ENCODE assay signal across 1 cellular context in genomic region chr15:64095795-64096485, GRCh38.
A peak's percentile ranks its signal among the peaks of the same experiment; 100 is the strongest.
TF ChIP-seq lines count a peak whose summit lies in the region.

TSS of gene SNX1 (plus strand) at chr15:64095982. CDS start at chr15:64096014, 32 bp downstream.

TF ChIP-seq in HepG2, 621 proteins besides CTCF, POLR2A, EP300 and RAD21 (continued from another document and continues in another):
- no peak for TF ChIP-seq ZNF407 (CRISPR knock-in tag; IDR thresholded peaks at IDR 0.05; ENCODE audit: not compliant biosample characterization)
- TF ChIP-seq EEA1 (CRISPR knock-in tag; IDR thresholded peaks at IDR 0.05; ENCODE audit: borderline replicate concordance), result no peak
- peak; percentile 91 for TF ChIP-seq RBFOX2 (IDR thresholded peaks at IDR 0.05; ENCODE audit: low read depth, low read length)
- peak; percentile 88 for TF ChIP-seq ZNF776 (CRISPR knock-in tag; IDR thresholded peaks at IDR 0.05)
- peak; percentile 75 for TF ChIP-seq CCAR2 (optimal IDR thresholded peaks at IDR 0.05; ENCODE audit: low read depth, low read length)
- no peak for TF ChIP-seq PRDM15 (CRISPR knock-in tag; IDR thresholded peaks at IDR 0.05)
- TF ChIP-seq ZNF7 (CRISPR knock-in tag; IDR thresholded peaks at IDR 0.05), result 0 out of 2 replicates have a peak, but pooled peaks have one; percentile 53
- TF ChIP-seq, protein P1, sequence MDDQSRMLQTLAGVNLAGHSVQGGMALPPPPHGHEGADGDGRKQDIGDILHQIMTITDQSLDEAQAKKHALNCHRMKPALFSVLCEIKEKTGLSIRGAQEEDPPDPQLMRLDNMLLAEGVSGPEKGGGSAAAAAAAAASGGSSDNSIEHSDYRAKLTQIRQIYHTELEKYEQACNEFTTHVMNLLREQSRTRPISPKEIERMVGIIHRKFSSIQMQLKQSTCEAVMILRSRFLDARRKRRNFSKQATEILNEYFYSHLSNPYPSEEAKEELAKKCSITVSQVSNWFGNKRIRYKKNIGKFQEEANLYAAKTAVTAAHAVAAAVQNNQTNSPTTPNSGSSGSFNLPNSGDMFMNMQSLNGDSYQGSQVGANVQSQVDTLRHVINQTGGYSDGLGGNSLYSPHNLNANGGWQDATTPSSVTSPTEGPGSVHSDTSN (CRISPR knock-in tag; IDR thresholded peaks at IDR 0.05; ENCODE audit: borderline replicate concordance), result no peak
- TF ChIP-seq ZFAT (CRISPR knock-in tag; conservative IDR thresholded peaks at IDR 0.05), result no peak
- no peak; the same call in 1 of the 2 replicates for TF ChIP-seq KLF12 (CRISPR knock-in tag; IDR thresholded peaks at IDR 0.05; ENCODE audit: borderline replicate concordance)
- TF ChIP-seq SKI (IDR thresholded peaks at IDR 0.05; ENCODE audit: partially characterized antibody), result peak; percentile 12
- peak; percentile 76 for TF ChIP-seq NFRKB (IDR thresholded peaks at IDR 0.05)
- TF ChIP-seq, protein P2, sequence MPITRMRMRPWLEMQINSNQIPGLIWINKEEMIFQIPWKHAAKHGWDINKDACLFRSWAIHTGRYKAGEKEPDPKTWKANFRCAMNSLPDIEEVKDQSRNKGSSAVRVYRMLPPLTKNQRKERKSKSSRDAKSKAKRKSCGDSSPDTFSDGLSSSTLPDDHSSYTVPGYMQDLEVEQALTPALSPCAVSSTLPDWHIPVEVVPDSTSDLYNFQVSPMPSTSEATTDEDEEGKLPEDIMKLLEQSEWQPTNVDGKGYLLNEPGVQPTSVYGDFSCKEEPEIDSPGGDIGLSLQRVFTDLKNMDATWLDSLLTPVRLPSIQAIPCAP (CRISPR knock-in tag; IDR thresholded peaks at IDR 0.05; ENCODE audit: low read depth), result no peak
- TF ChIP-seq HDAC2 (CRISPR knock-in tag; IDR thresholded peaks at IDR 0.05), result peak; percentile 86
- TF ChIP-seq ZBTB2 (CRISPR knock-in tag; IDR thresholded peaks at IDR 0.05; ENCODE audit: low read depth), result 0 out of 2 replicates have a peak, but pooled peaks have one; percentile 35
- TF ChIP-seq, protein P3, sequence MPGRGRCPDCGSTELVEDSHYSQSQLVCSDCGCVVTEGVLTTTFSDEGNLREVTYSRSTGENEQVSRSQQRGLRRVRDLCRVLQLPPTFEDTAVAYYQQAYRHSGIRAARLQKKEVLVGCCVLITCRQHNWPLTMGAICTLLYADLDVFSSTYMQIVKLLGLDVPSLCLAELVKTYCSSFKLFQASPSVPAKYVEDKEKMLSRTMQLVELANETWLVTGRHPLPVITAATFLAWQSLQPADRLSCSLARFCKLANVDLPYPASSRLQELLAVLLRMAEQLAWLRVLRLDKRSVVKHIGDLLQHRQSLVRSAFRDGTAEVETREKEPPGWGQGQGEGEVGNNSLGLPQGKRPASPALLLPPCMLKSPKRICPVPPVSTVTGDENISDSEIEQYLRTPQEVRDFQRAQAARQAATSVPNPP (CRISPR knock-in tag; IDR thresholded peaks at IDR 0.05), result no peak
- TF ChIP-seq RELA (CRISPR knock-in tag; IDR thresholded peaks at IDR 0.05), result no peak
- 0 out of 2 replicates have a peak, but pooled peaks have one; percentile 51 for TF ChIP-seq HMG20B (CRISPR knock-in tag; conservative IDR thresholded peaks at IDR 0.05)
- peak; percentile 46; the same call in 1 of the 2 replicates for TF ChIP-seq SOX5 (CRISPR knock-in tag; IDR thresholded peaks at IDR 0.05; ENCODE audit: borderline replicate concordance)
- TF ChIP-seq SOX6 (IDR thresholded peaks at IDR 0.05), result no peak
- peak; percentile 75 for TF ChIP-seq SOX6 (CRISPR knock-in tag; IDR thresholded peaks at IDR 0.05)
- TF ChIP-seq, protein P4, sequence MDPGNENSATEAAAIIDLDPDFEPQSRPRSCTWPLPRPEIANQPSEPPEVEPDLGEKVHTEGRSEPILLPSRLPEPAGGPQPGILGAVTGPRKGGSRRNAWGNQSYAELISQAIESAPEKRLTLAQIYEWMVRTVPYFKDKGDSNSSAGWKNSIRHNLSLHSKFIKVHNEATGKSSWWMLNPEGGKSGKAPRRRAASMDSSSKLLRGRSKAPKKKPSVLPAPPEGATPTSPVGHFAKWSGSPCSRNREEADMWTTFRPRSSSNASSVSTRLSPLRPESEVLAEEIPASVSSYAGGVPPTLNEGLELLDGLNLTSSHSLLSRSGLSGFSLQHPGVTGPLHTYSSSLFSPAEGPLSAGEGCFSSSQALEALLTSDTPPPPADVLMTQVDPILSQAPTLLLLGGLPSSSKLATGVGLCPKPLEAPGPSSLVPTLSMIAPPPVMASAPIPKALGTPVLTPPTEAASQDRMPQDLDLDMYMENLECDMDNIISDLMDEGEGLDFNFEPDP (CRISPR knock-in tag; conservative IDR thresholded peaks at IDR 0.05), result no peak
- TF ChIP-seq POLR2AphosphoS2 (IDR thresholded peaks at IDR 0.05; ENCODE audit: low read depth, low read length), result no peak
- peak; percentile 90 for TF ChIP-seq TBX2 (CRISPR knock-in tag; IDR thresholded peaks at IDR 0.05; ENCODE audit: borderline replicate concordance)
- 0 out of 2 replicates have a peak, but pooled peaks have one; percentile 47 for TF ChIP-seq ZNF772 (CRISPR knock-in tag; IDR thresholded peaks at IDR 0.05)
- peak; percentile 47; the same call in 1 of the 2 replicates for TF ChIP-seq ZMYM2 (CRISPR knock-in tag; IDR thresholded peaks at IDR 0.05)
- 0 out of 2 replicates have a peak, but pooled peaks have one; percentile 26 for TF ChIP-seq ZNF503 (CRISPR knock-in tag; IDR thresholded peaks at IDR 0.05)
- TF ChIP-seq ZNF441 (CRISPR knock-in tag; IDR thresholded peaks at IDR 0.05; ENCODE audit: borderline replicate concordance), result no peak
- 0 out of 2 replicates have a peak, but pooled peaks have one; percentile 48 for TF ChIP-seq SMAD9 (CRISPR knock-in tag; IDR thresholded peaks at IDR 0.05)
- no peak for TF ChIP-seq ZNF510 (CRISPR knock-in tag; IDR thresholded peaks at IDR 0.05; ENCODE audit: low read depth)
- TF ChIP-seq NCOA5 (CRISPR knock-in tag; IDR thresholded peaks at IDR 0.05), result no peak
- peak; percentile 92 for TF ChIP-seq TGIF2 (CRISPR knock-in tag; IDR thresholded peaks at IDR 0.05)
- peak; percentile 80; the same call in 1 of the 2 replicates for TF ChIP-seq KLF6 (CRISPR knock-in tag; IDR thresholded peaks at IDR 0.05)
- no peak for TF ChIP-seq ZNF761 (CRISPR knock-in tag; conservative IDR thresholded peaks at IDR 0.05)
- TF ChIP-seq ZNF670 (CRISPR knock-in tag; IDR thresholded peaks at IDR 0.05; ENCODE audit: borderline replicate concordance), result no peak
- no peak for TF ChIP-seq ZNF24 (IDR thresholded peaks at IDR 0.05)
- no peak for TF ChIP-seq ZNF724P (CRISPR knock-in tag; IDR thresholded peaks at IDR 0.05; ENCODE audit: borderline replicate concordance)
- TF ChIP-seq THRA (CRISPR knock-in tag; IDR thresholded peaks at IDR 0.05; ENCODE audit: borderline replicate concordance), result no peak; the same call in 1 of the 2 replicates
